1 cellular context compared by ENCODE assay signal in the genomic region with DNA sequence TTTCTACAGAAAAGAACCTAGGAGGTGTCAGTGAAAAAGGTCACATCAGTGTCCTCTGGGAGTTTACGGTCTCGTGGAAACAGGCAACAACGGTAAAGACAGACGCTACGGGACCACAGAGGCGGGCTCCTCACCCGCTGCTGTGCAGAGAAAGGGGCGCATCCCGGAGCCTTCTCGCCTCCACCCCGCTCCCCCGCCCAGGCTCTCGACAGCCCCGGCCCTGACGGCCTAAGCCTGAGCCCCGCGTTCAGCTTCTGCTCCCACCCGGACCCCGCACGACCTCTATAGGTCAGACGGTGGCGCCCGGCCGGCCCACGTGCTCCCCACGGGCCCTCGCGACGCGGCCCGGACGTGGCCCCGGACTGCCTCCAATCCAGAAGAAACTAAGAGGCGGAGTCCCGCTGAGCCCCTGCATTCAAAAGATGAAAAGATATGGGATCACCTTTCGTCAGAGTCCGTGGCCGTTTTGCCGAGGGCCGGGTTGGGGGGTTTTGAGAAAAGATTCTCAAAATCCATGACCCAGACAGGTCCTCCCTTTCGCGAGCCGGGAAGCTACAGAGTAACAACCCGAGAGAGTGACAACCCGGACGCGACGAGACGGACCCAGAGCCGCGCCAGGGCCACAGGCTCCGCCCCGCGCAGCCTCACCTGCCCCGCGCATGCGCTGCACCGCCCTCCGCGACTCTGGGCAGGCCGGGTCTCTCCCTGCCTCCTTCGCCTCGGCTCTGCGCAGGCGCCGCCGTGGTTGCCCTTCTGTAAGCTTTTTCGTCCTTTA.
TF ChIP-seq lines count a peak whose summit lies in the region.

A gene (minus strand): TSS at position 577 of the 775 bp plus-strand sequence. CDS start 61 bp downstream, at position 516.

TF ChIP-seq in HepG2, 621 proteins besides CTCF, POLR2A, EP300 and RAD21 (continued from another document and continues in another):
- TF ChIP-seq, protein P1, sequence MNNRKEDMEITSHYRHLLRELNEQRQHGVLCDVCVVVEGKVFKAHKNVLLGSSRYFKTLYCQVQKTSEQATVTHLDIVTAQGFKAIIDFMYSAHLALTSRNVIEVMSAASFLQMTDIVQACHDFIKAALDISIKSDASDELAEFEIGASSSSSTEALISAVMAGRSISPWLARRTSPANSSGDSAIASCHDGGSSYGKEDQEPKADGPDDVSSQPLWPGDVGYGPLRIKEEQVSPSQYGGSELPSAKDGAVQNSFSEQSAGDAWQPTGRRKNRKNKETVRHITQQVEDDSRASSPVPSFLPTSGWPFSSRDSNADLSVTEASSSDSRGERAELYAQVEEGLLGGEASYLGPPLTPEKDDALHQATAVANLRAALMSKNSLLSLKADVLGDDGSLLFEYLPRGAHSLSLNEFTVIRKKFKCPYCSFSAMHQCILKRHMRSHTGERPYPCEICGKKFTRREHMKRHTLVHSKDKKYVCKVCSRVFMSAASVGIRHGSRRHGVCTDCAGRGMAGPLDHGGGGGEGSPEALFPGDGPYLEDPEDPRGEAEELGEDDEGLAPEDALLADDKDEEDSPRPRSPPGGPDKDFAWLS (CRISPR knock-in tag; IDR thresholded peaks at IDR 0.05; ENCODE audit: borderline replicate concordance): 0 out of 2 replicates have a peak, but pooled peaks have one; percentile 59
- peak; percentile 82 for TF ChIP-seq PITX1 (CRISPR knock-in tag; IDR thresholded peaks at IDR 0.05)
- 0 out of 2 replicates have a peak, but pooled peaks have one; percentile 69 for TF ChIP-seq RFXAP (CRISPR knock-in tag; IDR thresholded peaks at IDR 0.05; ENCODE audit: borderline replicate concordance)
- TF ChIP-seq ZNF558 (CRISPR knock-in tag; IDR thresholded peaks at IDR 0.05; ENCODE audit: borderline replicate concordance): peak; percentile 97
- peak; percentile 98 for TF ChIP-seq ZNF607 (CRISPR knock-in tag; IDR thresholded peaks at IDR 0.05; ENCODE audit: borderline replicate concordance)
- no peak for TF ChIP-seq MIXL1 (CRISPR knock-in tag; IDR thresholded peaks at IDR 0.05)
- 0 out of 2 replicates have a peak, but pooled peaks have one; percentile 63 for TF ChIP-seq SMYD3 (CRISPR knock-in tag; IDR thresholded peaks at IDR 0.05)
- TF ChIP-seq BHLHE40 (IDR thresholded peaks at IDR 0.05; ENCODE audit: low read length): no peak
- 0 out of 2 replicates have a peak, but pooled peaks have one; percentile 21 for TF ChIP-seq NCOA5 (CRISPR knock-in tag; IDR thresholded peaks at IDR 0.05)
- no peak for TF ChIP-seq SMARCC2 (IDR thresholded peaks at IDR 0.05)
- no peak; the same call in 1 of the 2 replicates for TF ChIP-seq ZNF747 (CRISPR knock-in tag; IDR thresholded peaks at IDR 0.05; ENCODE audit: borderline replicate concordance)
- TF ChIP-seq, protein P2, sequence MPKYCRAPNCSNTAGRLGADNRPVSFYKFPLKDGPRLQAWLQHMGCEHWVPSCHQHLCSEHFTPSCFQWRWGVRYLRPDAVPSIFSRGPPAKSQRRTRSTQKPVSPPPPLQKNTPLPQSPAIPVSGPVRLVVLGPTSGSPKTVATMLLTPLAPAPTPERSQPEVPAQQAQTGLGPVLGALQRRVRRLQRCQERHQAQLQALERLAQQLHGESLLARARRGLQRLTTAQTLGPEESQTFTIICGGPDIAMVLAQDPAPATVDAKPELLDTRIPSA (CRISPR knock-in tag; IDR thresholded peaks at IDR 0.05; ENCODE audit: borderline replicate concordance): 0 out of 2 replicates have a peak, but pooled peaks have one; percentile 84
- TF ChIP-seq, protein P3, sequence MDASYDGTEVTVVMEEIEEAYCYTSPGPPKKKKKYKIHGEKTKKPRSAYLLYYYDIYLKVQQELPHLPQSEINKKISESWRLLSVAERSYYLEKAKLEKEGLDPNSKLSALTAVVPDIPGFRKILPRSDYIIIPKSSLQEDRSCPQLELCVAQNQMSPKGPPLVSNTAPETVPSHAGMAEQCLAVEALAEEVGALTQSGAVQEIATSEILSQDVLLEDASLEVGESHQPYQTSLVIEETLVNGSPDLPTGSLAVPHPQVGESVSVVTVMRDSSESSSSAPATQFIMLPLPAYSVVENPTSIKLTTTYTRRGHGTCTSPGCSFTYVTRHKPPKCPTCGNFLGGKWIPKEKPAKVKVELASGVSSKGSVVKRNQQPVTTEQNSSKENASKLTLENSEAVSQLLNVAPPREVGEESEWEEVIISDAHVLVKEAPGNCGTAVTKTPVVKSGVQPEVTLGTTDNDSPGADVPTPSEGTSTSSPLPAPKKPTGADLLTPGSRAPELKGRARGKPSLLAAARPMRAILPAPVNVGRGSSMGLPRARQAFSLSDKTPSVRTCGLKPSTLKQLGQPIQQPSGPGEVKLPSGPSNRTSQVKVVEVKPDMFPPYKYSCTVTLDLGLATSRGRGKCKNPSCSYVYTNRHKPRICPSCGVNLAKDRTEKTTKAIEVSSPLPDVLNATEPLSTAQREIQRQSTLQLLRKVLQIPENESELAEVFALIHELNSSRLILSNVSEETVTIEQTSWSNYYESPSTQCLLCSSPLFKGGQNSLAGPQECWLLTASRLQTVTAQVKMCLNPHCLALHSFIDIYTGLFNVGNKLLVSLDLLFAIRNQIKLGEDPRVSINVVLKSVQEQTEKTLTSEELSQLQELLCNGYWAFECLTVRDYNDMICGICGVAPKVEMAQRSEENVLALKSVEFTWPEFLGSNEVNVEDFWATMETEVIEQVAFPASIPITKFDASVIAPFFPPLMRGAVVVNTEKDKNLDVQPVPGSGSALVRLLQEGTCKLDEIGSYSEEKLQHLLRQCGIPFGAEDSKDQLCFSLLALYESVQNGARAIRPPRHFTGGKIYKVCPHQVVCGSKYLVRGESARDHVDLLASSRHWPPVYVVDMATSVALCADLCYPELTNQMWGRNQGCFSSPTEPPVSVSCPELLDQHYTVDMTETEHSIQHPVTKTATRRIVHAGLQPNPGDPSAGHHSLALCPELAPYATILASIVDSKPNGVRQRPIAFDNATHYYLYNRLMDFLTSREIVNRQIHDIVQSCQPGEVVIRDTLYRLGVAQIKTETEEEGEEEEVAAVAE (CRISPR knock-in tag; IDR thresholded peaks at IDR 0.05; ENCODE audit: borderline replicate concordance): no peak; the same call in none of the 2 replicates
- no peak for TF ChIP-seq NONO (IDR thresholded peaks at IDR 0.05)
- TF ChIP-seq NONO (CRISPR knock-in tag; conservative IDR thresholded peaks at IDR 0.05): peak; percentile 82
- peak; percentile 78; the same call in 1 of the 2 replicates for TF ChIP-seq ZBTB7A (CRISPR knock-in tag; IDR thresholded peaks at IDR 0.05)
- peak; percentile 98; the same call in 1 of the 2 replicates for TF ChIP-seq PAWR (CRISPR knock-in tag; IDR thresholded peaks at IDR 0.05; ENCODE audit: borderline replicate concordance)
- TF ChIP-seq, protein P4, sequence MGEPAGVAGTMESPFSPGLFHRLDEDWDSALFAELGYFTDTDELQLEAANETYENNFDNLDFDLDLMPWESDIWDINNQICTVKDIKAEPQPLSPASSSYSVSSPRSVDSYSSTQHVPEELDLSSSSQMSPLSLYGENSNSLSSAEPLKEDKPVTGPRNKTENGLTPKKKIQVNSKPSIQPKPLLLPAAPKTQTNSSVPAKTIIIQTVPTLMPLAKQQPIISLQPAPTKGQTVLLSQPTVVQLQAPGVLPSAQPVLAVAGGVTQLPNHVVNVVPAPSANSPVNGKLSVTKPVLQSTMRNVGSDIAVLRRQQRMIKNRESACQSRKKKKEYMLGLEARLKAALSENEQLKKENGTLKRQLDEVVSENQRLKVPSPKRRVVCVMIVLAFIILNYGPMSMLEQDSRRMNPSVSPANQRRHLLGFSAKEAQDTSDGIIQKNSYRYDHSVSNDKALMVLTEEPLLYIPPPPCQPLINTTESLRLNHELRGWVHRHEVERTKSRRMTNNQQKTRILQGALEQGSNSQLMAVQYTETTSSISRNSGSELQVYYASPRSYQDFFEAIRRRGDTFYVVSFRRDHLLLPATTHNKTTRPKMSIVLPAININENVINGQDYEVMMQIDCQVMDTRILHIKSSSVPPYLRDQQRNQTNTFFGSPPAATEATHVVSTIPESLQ (CRISPR knock-in tag; conservative IDR thresholded peaks at IDR 0.05): no peak
- TF ChIP-seq ZNF780A (CRISPR knock-in tag; IDR thresholded peaks at IDR 0.05): 0 out of 2 replicates have a peak, but pooled peaks have one; percentile 28
- peak; percentile 86; the same call in 1 of the 2 replicates for TF ChIP-seq ZNF235 (CRISPR knock-in tag; IDR thresholded peaks at IDR 0.05; ENCODE audit: borderline replicate concordance)
- peak; percentile 94 for TF ChIP-seq CCDC6 (CRISPR knock-in tag; IDR thresholded peaks at IDR 0.05)
- TF ChIP-seq ZNF224 (CRISPR knock-in tag; IDR thresholded peaks at IDR 0.05): peak; percentile 95
- no peak for TF ChIP-seq NFATC3 (CRISPR knock-in tag; IDR thresholded peaks at IDR 0.05)
- TF ChIP-seq, protein P5, sequence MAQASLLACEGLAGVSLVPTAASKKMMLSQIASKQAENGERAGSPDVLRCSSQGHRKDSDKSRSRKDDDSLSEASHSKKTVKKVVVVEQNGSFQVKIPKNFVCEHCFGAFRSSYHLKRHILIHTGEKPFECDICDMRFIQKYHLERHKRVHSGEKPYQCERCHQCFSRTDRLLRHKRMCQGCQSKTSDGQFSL (CRISPR knock-in tag; IDR thresholded peaks at IDR 0.05): 0 out of 2 replicates have a peak, but pooled peaks have one; percentile 72
- peak; percentile 77; the same call in 1 of the 2 replicates for TF ChIP-seq KLF11 (CRISPR knock-in tag; IDR thresholded peaks at IDR 0.05)
- 0 out of 2 replicates have a peak, but pooled peaks have one; percentile 48 for TF ChIP-seq AKAP8 (CRISPR knock-in tag; IDR thresholded peaks at IDR 0.05)
- no peak for TF ChIP-seq ZNF546 (CRISPR knock-in tag; conservative IDR thresholded peaks at IDR 0.05)
- TF ChIP-seq ZNF180 (CRISPR knock-in tag; IDR thresholded peaks at IDR 0.05; ENCODE audit: borderline replicate concordance, low read depth): no peak
- TF ChIP-seq, protein P6, sequence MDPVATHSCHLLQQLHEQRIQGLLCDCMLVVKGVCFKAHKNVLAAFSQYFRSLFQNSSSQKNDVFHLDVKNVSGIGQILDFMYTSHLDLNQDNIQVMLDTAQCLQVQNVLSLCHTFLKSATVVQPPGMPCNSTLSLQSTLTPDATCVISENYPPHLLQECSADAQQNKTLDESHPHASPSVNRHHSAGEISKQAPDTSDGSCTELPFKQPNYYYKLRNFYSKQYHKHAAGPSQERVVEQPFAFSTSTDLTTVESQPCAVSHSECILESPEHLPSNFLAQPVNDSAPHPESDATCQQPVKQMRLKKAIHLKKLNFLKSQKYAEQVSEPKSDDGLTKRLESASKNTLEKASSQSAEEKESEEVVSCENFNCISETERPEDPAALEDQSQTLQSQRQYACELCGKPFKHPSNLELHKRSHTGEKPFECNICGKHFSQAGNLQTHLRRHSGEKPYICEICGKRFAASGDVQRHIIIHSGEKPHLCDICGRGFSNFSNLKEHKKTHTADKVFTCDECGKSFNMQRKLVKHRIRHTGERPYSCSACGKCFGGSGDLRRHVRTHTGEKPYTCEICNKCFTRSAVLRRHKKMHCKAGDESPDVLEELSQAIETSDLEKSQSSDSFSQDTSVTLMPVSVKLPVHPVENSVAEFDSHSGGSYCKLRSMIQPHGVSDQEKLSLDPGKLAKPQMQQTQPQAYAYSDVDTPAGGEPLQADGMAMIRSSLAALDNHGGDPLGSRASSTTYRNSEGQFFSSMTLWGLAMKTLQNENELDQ (CRISPR knock-in tag; IDR thresholded peaks at IDR 0.05; ENCODE audit: borderline replicate concordance): peak; percentile 47; the same call in 1 of the 2 replicates
- TF ChIP-seq, protein P7, sequence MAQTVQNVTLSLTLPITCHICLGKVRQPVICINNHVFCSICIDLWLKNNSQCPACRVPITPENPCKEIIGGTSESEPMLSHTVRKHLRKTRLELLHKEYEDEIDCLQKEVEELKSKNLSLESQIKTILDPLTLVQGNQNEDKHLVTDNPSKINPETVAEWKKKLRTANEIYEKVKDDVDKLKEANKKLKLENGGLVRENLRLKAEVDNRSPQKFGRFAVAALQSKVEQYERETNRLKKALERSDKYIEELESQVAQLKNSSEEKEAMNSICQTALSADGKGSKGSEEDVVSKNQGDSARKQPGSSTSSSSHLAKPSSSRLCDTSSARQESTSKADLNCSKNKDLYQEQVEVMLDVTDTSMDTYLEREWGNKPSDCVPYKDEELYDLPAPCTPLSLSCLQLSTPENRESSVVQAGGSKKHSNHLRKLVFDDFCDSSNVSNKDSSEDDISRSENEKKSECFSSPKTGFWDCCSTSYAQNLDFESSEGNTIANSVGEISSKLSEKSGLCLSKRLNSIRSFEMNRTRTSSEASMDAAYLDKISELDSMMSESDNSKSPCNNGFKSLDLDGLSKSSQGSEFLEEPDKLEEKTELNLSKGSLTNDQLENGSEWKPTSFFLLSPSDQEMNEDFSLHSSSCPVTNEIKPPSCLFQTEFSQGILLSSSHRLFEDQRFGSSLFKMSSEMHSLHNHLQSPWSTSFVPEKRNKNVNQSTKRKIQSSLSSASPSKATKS (CRISPR knock-in tag; IDR thresholded peaks at IDR 0.05): no peak
- TF ChIP-seq ZNF839 (CRISPR knock-in tag; IDR thresholded peaks at IDR 0.05; ENCODE audit: borderline replicate concordance): peak; percentile 92; the same call in 1 of the 2 replicates
- TF ChIP-seq CHD4 (IDR thresholded peaks at IDR 0.05; ENCODE audit: borderline replicate concordance, low read length): no peak
- TF ChIP-seq, protein P8, sequence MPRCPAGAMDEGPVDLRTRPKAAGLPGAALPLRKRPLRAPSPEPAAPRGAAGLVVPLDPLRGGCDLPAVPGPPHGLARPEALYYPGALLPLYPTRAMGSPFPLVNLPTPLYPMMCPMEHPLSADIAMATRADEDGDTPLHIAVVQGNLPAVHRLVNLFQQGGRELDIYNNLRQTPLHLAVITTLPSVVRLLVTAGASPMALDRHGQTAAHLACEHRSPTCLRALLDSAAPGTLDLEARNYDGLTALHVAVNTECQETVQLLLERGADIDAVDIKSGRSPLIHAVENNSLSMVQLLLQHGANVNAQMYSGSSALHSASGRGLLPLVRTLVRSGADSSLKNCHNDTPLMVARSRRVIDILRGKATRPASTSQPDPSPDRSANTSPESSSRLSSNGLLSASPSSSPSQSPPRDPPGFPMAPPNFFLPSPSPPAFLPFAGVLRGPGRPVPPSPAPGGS (CRISPR knock-in tag; IDR thresholded peaks at IDR 0.05): peak; percentile 91
- TF ChIP-seq, protein P9, sequence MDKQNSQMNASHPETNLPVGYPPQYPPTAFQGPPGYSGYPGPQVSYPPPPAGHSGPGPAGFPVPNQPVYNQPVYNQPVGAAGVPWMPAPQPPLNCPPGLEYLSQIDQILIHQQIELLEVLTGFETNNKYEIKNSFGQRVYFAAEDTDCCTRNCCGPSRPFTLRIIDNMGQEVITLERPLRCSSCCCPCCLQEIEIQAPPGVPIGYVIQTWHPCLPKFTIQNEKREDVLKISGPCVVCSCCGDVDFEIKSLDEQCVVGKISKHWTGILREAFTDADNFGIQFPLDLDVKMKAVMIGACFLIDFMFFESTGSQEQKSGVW (CRISPR knock-in tag; IDR thresholded peaks at IDR 0.05; ENCODE audit: borderline replicate concordance): no peak
- no peak for TF ChIP-seq SRSF9 (IDR thresholded peaks at IDR 0.05; ENCODE audit: borderline replicate concordance, insufficient read depth, low read depth, low read length, poor library complexity, severe bottlenecking)
- peak; percentile 83; the same call in 1 of the 2 replicates for TF ChIP-seq MAF1 (CRISPR knock-in tag; IDR thresholded peaks at IDR 0.05; ENCODE audit: borderline replicate concordance)
- peak; percentile 42; the same call in 1 of the 2 replicates for TF ChIP-seq ZNF143 (CRISPR knock-in tag; IDR thresholded peaks at IDR 0.05)
- TF ChIP-seq SMAD1 (CRISPR knock-in tag; IDR thresholded peaks at IDR 0.05; ENCODE audit: borderline replicate concordance, low read depth): peak; percentile 94; the same call in 1 of the 2 replicates
- 0 out of 2 replicates have a peak, but pooled peaks have one; percentile 83 for TF ChIP-seq ZNF234 (CRISPR knock-in tag; conservative IDR thresholded peaks at IDR 0.05)
- peak; percentile 88 for TF ChIP-seq ZNF33B (CRISPR knock-in tag; IDR thresholded peaks at IDR 0.05)
- TF ChIP-seq ZNF543 (CRISPR knock-in tag; IDR thresholded peaks at IDR 0.05): peak; percentile 74; the same call in 1 of the 2 replicates
